Comparison of ENCODE assay signal across 8 cellular contexts in genomic region chr1:25503551-25504426, GRCh38. TPM values are rescaled to one million over a fixed set of nuclear protein-coding genes. Genes with fewer than 3 reads are reported as not detected.
A peak's percentile ranks its signal among the peaks of the same experiment; 100 is the strongest.
DNase-seq lines count a peak whose midpoint lies in the region; FAIRE-seq and TF ChIP-seq lines count a peak whose summit lies in the region.

No MANE protein-coding gene starts in this region.

- H3K36me3 Mint-ChIP-seq in activated naive CD8-positive, alpha-beta T cell treated with anti-CD3 and anti-CD28 coated beads for 36 hours, result peaks cover 1% of the 10 kb centered on the region

- DNase-seq in ACHN (peak; percentile 25), GM20000 (ENCODE audit: low spot score) (peak; percentile 39), SK-MEL-5 (ENCODE audit: low read depth, low spot score) (peak; percentile 46), NCI-H146 (lab: John Stamatoyannopoulos, UW) (no peak), GM12892 (ENCODE audit: insufficient read length) (no peak)
- DNase-seq in activated naive CD8-positive, alpha-beta T cell treated with anti-CD3 and anti-CD28 coated beads for 36 hours, result peak; percentile 65
- DNase-seq in stimulated activated CD4-positive, alpha-beta T cell treated with anti-CD3 and anti-CD28 coated beads, TNF-alpha, amount 100 ng/mL, for 4 hours (ENCODE audit: low read depth in 3 of 3), result peak; percentile 37 to 59 (median 48)

- FAIRE-seq in islet of Langerhans (lab: Jason Lieb, UNC) (peak; percentile 66), GM12892 (lab: Jason Lieb, UNC) (no peak)

- H3K27me3 Mint-ChIP-seq in activated naive CD8-positive, alpha-beta T cell treated with anti-CD3 and anti-CD28 coated beads for 36 hours, result no peaks in the 10 kb centered on the region

- H3K9me3 Mint-ChIP-seq in activated naive CD8-positive, alpha-beta T cell treated with anti-CD3 and anti-CD28 coated beads for 36 hours, result no peaks in the 10 kb centered on the region

- TF ChIP-seq CTCF in GM20000 (IDR thresholded peaks at IDR 0.05; ENCODE audit: extremely low read depth, missing control alignments), result peak; percentile 56

- peaks cover 19% of the 10 kb centered on the region for H3K4me1 Mint-ChIP-seq in activated naive CD8-positive, alpha-beta T cell treated with anti-CD3 and anti-CD28 coated beads for 36 hours

- no peak for TF ChIP-seq POLR2A in GM12892 (IDR thresholded peaks at IDR 0.05; ENCODE audit: low read depth, low read length)

- in situ Hi-C loops in ACHN (cut with HindIII; ENCODE audit: low pct_ligation_motif_present, low pct_unique_long_range_greater_than_20kb, low sequenced_read_pairs), result no loop called here
- in situ Hi-C loops in SK-MEL-5 (cut with HindIII; ENCODE audit: low pct_unique_long_range_greater_than_20kb, low sequenced_read_pairs), result no loop called here

- no peak overlapping the region for H3K4me3 Mint-ChIP-seq in activated naive CD8-positive, alpha-beta T cell treated with anti-CD3 and anti-CD28 coated beads for 36 hours

- no peak overlapping the region for H3K27ac Mint-ChIP-seq in activated naive CD8-positive, alpha-beta T cell treated with anti-CD3 and anti-CD28 coated beads for 36 hours

RNA-seq across cellular contexts. Expression of gene LDLRAP1, which starts 39.6 kb away (rescaled TPM):
- total RNA-seq in SK-MEL-5 (2014; rRNA removed; shearing (Covaris generic)), result 13.4 and 13.7 TPM in 2 replicates
- 26.3 and 35.9 TPM in 2 replicates for polyA plus RNA-seq in SK-MEL-5 (2015; cell fraction: cytosol; rRNA removed)
- 35.9 and 39.8 TPM in 2 replicates for polyA plus RNA-seq in SK-MEL-5 (2015; cell fraction: nucleus; rRNA removed)
- 10 to 100 TPM; 14.3 to 17.4 TPM for total RNA-seq in activated naive CD8-positive, alpha-beta T cell treated with anti-CD3 and anti-CD28 coated beads for 36 hours
- polyA plus RNA-seq in GM12892 (2012; ENCODE audit: missing spikeins), result 8.7 TPM

Comparison
In these comparisons a context has a peak if more than half of its experiments do, and no peak if none do; other contexts are left out.
1. DNase-seq: peak in ACHN (single experiment), GM20000 (single experiment), SK-MEL-5 (single experiment), activated naive CD8-positive, alpha-beta T cell treated with anti-CD3 and anti-CD28 coated beads for 36 hours (single experiment) and stimulated activated CD4-positive, alpha-beta T cell treated with anti-CD3 and anti-CD28 coated beads, TNF-alpha, amount 100 ng/mL, for 4 hours (3 of 3); none in NCI-H146 (single experiment) and GM12892 (single experiment).